Comparison of ENCODE assay signal across 15 cellular contexts in genomic region chr9:31908891-31909480, GRCh38.
DNase-seq lines count a peak whose midpoint lies in the region; ATAC-seq and TF ChIP-seq lines count a peak whose summit lies in the region.
"Had no signal": no experiment of that assay in that cellular context is flagged by ENCODE, and none has a peak within 500 bp of the region (broad histone marks: within the 10 kb centered on the region; RNA-seq: fewer than 3 reads in every experiment).

No MANE protein-coding gene starts in this region.

- no peak overlapping the region for H3K27ac ChIP-seq in ACC112 (ENCODE audit: low read depth, low read length)
- no peak overlapping the region for H3K27ac ChIP-seq in CD4-positive, alpha-beta T cell (ENCODE audit: low read depth, low read length)
- H3K27ac ChIP-seq: GM23248, thoracic aorta had no signal

- H3K36me3 ChIP-seq in ACC112 (ENCODE audit: insufficient read depth, low read length), result no peaks in the 10 kb centered on the region
- H3K36me3 ChIP-seq: thoracic aorta had no signal

- no peaks in the 10 kb centered on the region for H3K27me3 ChIP-seq in ACC112 (ENCODE audit: insufficient read depth, low read length)
- no peaks in the 10 kb centered on the region for H3K27me3 ChIP-seq in CD4-positive, alpha-beta T cell (ENCODE audit: control insufficient read depth, insufficient read depth, low read length)

- H3K4me3 Mint-ChIP-seq in T-cell, result peak overlapping the region in 2 of 3 donors; percentile 22 to 24
- H3K4me3 Mint-ChIP-seq in CD4-positive, alpha-beta T cell, result no peak overlapping the region

- H3K79me2 ChIP-seq in ACC112 (ENCODE audit: control insufficient read depth, insufficient read depth, low read length, unreplicated experiment), result no peaks in the 10 kb centered on the region

- TF ChIP-seq CTCF in CD4-positive, alpha-beta T cell (IDR thresholded peaks at IDR 0.05), result no peak

- POLR2A ChIA-PET in T-cell (lab: Charles Lee), result no interaction called here
- POLR2A ChIA-PET in CD4-positive, alpha-beta T cell (lab: Charles Lee), result no interaction called here

- H3K4me3 ChIP-seq in ACC112 (ENCODE audit: low read depth, low read length), result peak overlapping the region; percentile 63
- H3K4me3 ChIP-seq: GM23248, thoracic aorta had no signal

- H3K4me1 Mint-ChIP-seq in T-cell, result peaks cover 0 to 5% (median 2%) of the 10 kb centered on the region in 3 donors
- H3K4me1 Mint-ChIP-seq in CD4-positive, alpha-beta T cell (ENCODE audit: low read depth), result no peaks in the 10 kb centered on the region

- intact Hi-C loops in CD4-positive, alpha-beta T cell (cut with DNase I, micrococcal nuclease), result no loop called here

- no peak overlapping the region for H3K27ac Mint-ChIP-seq in T-cell
- H3K27ac Mint-ChIP-seq in CD4-positive, alpha-beta T cell, result no peak overlapping the region

- CTCF ChIA-PET in T-cell (lab: Charles Lee), result no interaction called here
- CTCF ChIA-PET in CD4-positive, alpha-beta T cell (lab: Charles Lee), result no interaction called here

- H3K36me3 Mint-ChIP-seq in T-cell, result no peaks in the 10 kb centered on the region
- H3K36me3 Mint-ChIP-seq in CD4-positive, alpha-beta T cell (ENCODE audit: low read depth), result no peaks in the 10 kb centered on the region

- no peaks in the 10 kb centered on the region for H3K27me3 Mint-ChIP-seq in T-cell
- H3K27me3 Mint-ChIP-seq in CD4-positive, alpha-beta T cell, result no peaks in the 10 kb centered on the region

- H3K9me3 ChIP-seq in CD4-positive, alpha-beta T cell (ENCODE audit: control insufficient read depth, low read length), result no peaks in the 10 kb centered on the region
- H3K9me3 ChIP-seq: thoracic aorta had no signal

- no peak for DNase-seq in T-cell
- no peak for DNase-seq in CD4-positive, alpha-beta T cell
- DNase-seq in NCI-H1930 (lab: John Stamatoyannopoulos, UW), result no peak
- DNase-seq in SIG-M5 treated with dmso at 0.1 percent for 504 hours (lab: John Stamatoyannopoulos, UW; ENCODE audit: unreplicated experiment), result no peak
- no peak for DNase-seq in MV-4-11 (lab: John Stamatoyannopoulos, UW)
- DNase-seq: activated T-cell treated with anti-CD3 and anti-CD28 coated beads, Interleukin-2, amount 50 U/mL, for 1 hour; cerebellar nuclear complex; foreskin fibroblast; stimulated activated CD4-positive, alpha-beta T cell treated with anti-CD3 and anti-CD28 coated beads, Interleukin-4, amount 100 ng/mL, for 24 hours had no signal

- ATAC-seq in GM18867 (IDR thresholded peaks at IDR 0.05; ENCODE audit: unreplicated experiment) (peak; percentile 52), HG03135 (IDR thresholded peaks at IDR 0.05; ENCODE audit: unreplicated experiment) (peak; percentile 37), T-cell (replicated peaks in 1 of 4) (no peak)
- ATAC-seq in CD4-positive, alpha-beta T cell (ENCODE audit: poor library complexity), result no peak
- ATAC-seq: left lobe of liver had no signal

- H3K9me3 Mint-ChIP-seq in T-cell, result no peaks in the 10 kb centered on the region
- no peaks in the 10 kb centered on the region for H3K9me3 Mint-ChIP-seq in CD4-positive, alpha-beta T cell

- H2AFZ ChIP-seq in ACC112 (ENCODE audit: low read length, unreplicated experiment), result no peak overlapping the region
- H2AFZ ChIP-seq: GM23248 had no signal

- H3K4me1 ChIP-seq in ACC112 (ENCODE audit: control insufficient read depth, insufficient read depth, low read length, unreplicated experiment), result no peaks in the 10 kb centered on the region

Comparison
In these comparisons a context has a peak if more than half of its experiments do, and no peak if none do; other contexts are left out.
1. ATAC-seq: peak in GM18867 (single experiment) and HG03135 (single experiment); none in T-cell (0 of 4) and CD4-positive, alpha-beta T cell (single experiment).